Comparison of ENCODE assay signal across 13 cellular contexts in genomic region chr1:150387200-150387599, GRCh38. TPM values are rescaled to one million over a fixed set of nuclear protein-coding genes. Genes with fewer than 3 reads are reported as not detected.
DNase-seq lines count a peak whose midpoint lies in the region; ATAC-seq and TF ChIP-seq lines count a peak whose summit lies in the region.
"Had no signal": no experiment of that assay in that cellular context is flagged by ENCODE, and none has a peak within 500 bp of the region (broad histone marks: within the 10 kb centered on the region; RNA-seq: fewer than 3 reads in every experiment).

No MANE protein-coding gene starts in this region.

- H3K4me1 ChIP-seq in osteoblast (ENCODE audit: insufficient read depth, low read length), result no peaks in the 10 kb centered on the region

- no peaks in the 10 kb centered on the region for H3K27me3 ChIP-seq in osteoblast (ENCODE audit: insufficient read depth, low read length)

- intact Hi-C loops in activated CD4-positive, alpha-beta T cell treated with anti-CD3 and anti-CD28 coated beads, Interleukin-2, amount 10 ng/mL, durations not matched to agents 24 days and 14 days (cut with micrococcal nuclease), result no loop called here

- no peaks in the 10 kb centered on the region for H3K9me3 ChIP-seq in osteoblast (ENCODE audit: low read depth, low read length)
- H3K9me3 ChIP-seq: psoas muscle had no signal

- H3K27me3 Mint-ChIP-seq in activated CD4-positive, alpha-beta T cell treated with anti-CD3 and anti-CD28 coated beads, Interleukin-2, amount 10 ng/mL, durations not matched to agents 24 days and 14 days, result no peaks in the 10 kb centered on the region
- no peaks in the 10 kb centered on the region for H3K27me3 Mint-ChIP-seq in activated T-helper 17 cell treated with anti-CD3 and anti-CD28 coated beads, Interleukin-2, amount 50 U/mL, for 72 hours
- no peaks in the 10 kb centered on the region for H3K27me3 Mint-ChIP-seq in nephron (ENCODE audit: low read depth)

- H3K27ac ChIP-seq in osteoblast (ENCODE audit: low read depth, low read length), result no peak overlapping the region
- H3K27ac ChIP-seq: psoas muscle had no signal

- DNase-seq in activated CD4-positive, alpha-beta T cell treated with anti-CD3 and anti-CD28 coated beads, Interleukin-2, amount 10 ng/mL, durations not matched to agents 24 days and 14 days, result peak; percentile 43
- no peak for DNase-seq in activated CD4-positive, alpha-beta T cell treated with anti-CD3 and anti-CD28 coated beads for 4 hours
- no peak for DNase-seq in osteoblast (ENCODE audit: insufficient read length, low spot score, missing footprints)
- no peak for DNase-seq in NCI-H2029 (lab: John Stamatoyannopoulos, UW)
- DNase-seq: activated gamma-delta T cell treated with Interleukin-2 at 50 U/mL for 16 hours, cerebellar nuclear complex, hippocampal formation, psoas muscle had no signal

- H2AFZ ChIP-seq in osteoblast (ENCODE audit: low read length), result no peak overlapping the region

- peaks cover 26% of the 10 kb centered on the region for H4K20me1 ChIP-seq in osteoblast (ENCODE audit: insufficient read depth, low read length)

- peaks cover 22% of the 10 kb centered on the region for H3K4me1 Mint-ChIP-seq in activated CD4-positive, alpha-beta T cell treated with anti-CD3 and anti-CD28 coated beads, Interleukin-2, amount 10 ng/mL, durations not matched to agents 24 days and 14 days
- peaks cover 25% of the 10 kb centered on the region for H3K4me1 Mint-ChIP-seq in activated T-helper 17 cell treated with anti-CD3 and anti-CD28 coated beads, Interleukin-2, amount 50 U/mL, for 72 hours
- peaks cover 27% of the 10 kb centered on the region for H3K4me1 Mint-ChIP-seq in nephron

- H3K4me3 ChIP-seq in osteoblast (ENCODE audit: insufficient read depth, low read length), result no peak overlapping the region
- H3K4me3 ChIP-seq: psoas muscle had no signal

- TF ChIP-seq CTCF in nephron (IDR thresholded peaks at IDR 0.05; ENCODE audit: unreplicated experiment in 3 of 3), result no peak
- no peak for TF ChIP-seq CTCF in osteoblast (IDR thresholded peaks at IDR 0.05; ENCODE audit: extremely low read depth, low read depth, low read length)

- no peaks in the 10 kb centered on the region for H3K9me3 Mint-ChIP-seq in activated CD4-positive, alpha-beta T cell treated with anti-CD3 and anti-CD28 coated beads, Interleukin-2, amount 10 ng/mL, durations not matched to agents 24 days and 14 days
- no peaks in the 10 kb centered on the region for H3K9me3 Mint-ChIP-seq in activated T-helper 17 cell treated with anti-CD3 and anti-CD28 coated beads, Interleukin-2, amount 50 U/mL, for 72 hours
- no peaks in the 10 kb centered on the region for H3K9me3 Mint-ChIP-seq in nephron

- no peak overlapping the region for H3K4me2 ChIP-seq in osteoblast (ENCODE audit: insufficient read depth, low read length)

- ATAC-seq in GM19438 (IDR thresholded peaks at IDR 0.05; ENCODE audit: low read depth, unreplicated experiment), result peak; percentile 52
- ATAC-seq in activated T-helper 17 cell treated with anti-CD3 and anti-CD28 coated beads, Interleukin-2, amount 50 U/mL, for 72 hours (replicated peaks), result no peak
- no peak for ATAC-seq in HG03097 (IDR thresholded peaks at IDR 0.05; ENCODE audit: low FRiP score, unreplicated experiment)
- ATAC-seq: activated CD4-positive, CD25-positive, alpha-beta regulatory T cell treated with anti-CD3 and anti-CD28 coated beads, Interleukin-2, amount 50 U/mL, for 24 hours had no signal

- H3K27ac Mint-ChIP-seq in activated CD4-positive, alpha-beta T cell treated with anti-CD3 and anti-CD28 coated beads, Interleukin-2, amount 10 ng/mL, durations not matched to agents 24 days and 14 days, result no peak overlapping the region
- H3K27ac Mint-ChIP-seq in activated T-helper 17 cell treated with anti-CD3 and anti-CD28 coated beads, Interleukin-2, amount 50 U/mL, for 72 hours, result peak overlapping the region; percentile 55
- H3K27ac Mint-ChIP-seq in nephron, result peak overlapping the region; percentile 58 to 95 (median 80)

- peaks cover 79% of the 10 kb centered on the region for H3K79me2 ChIP-seq in osteoblast (ENCODE audit: insufficient read depth, low read length)

- H3K36me3 Mint-ChIP-seq in activated CD4-positive, alpha-beta T cell treated with anti-CD3 and anti-CD28 coated beads, Interleukin-2, amount 10 ng/mL, durations not matched to agents 24 days and 14 days (ENCODE audit: low read depth), result peaks cover 6% of the 10 kb centered on the region
- peaks cover 11% of the 10 kb centered on the region for H3K36me3 Mint-ChIP-seq in activated T-helper 17 cell treated with anti-CD3 and anti-CD28 coated beads, Interleukin-2, amount 50 U/mL, for 72 hours (ENCODE audit: low read depth)
- H3K36me3 Mint-ChIP-seq in nephron (ENCODE audit: low read depth), result no peaks in the 10 kb centered on the region

- no peak overlapping the region for H3K4me3 Mint-ChIP-seq in activated CD4-positive, alpha-beta T cell treated with anti-CD3 and anti-CD28 coated beads, Interleukin-2, amount 10 ng/mL, durations not matched to agents 24 days and 14 days
- H3K4me3 Mint-ChIP-seq in activated T-helper 17 cell treated with anti-CD3 and anti-CD28 coated beads, Interleukin-2, amount 50 U/mL, for 72 hours, result peak overlapping the region; percentile 17
- H3K4me3 Mint-ChIP-seq in nephron, result peak overlapping the region in 1 of 3 experiments; percentile 33

- no peaks in the 10 kb centered on the region for H3K36me3 ChIP-seq in osteoblast (ENCODE audit: insufficient read depth, low read length)

RNA-seq across cellular contexts. Expression of gene RPRD2, which starts 23.3 kb away (rescaled TPM):
- total RNA-seq in activated CD4-positive, alpha-beta T cell treated with anti-CD3 and anti-CD28 coated beads, Interleukin-2, amount 10 ng/mL, durations not matched to agents 24 days and 14 days, result 23.7 and 24.6 TPM in 2 replicates
- total RNA-seq in activated T-helper 17 cell treated with anti-CD3 and anti-CD28 coated beads, Interleukin-2, amount 50 U/mL, for 72 hours, result 10 to 100 TPM; 23.0 to 26.9 TPM
- total RNA-seq in osteoblast, result 12.3 and 13.3 TPM in 2 replicates
